In genomic region chr3:54870423-54870822, GRCh38 we compare ENCODE assay signal across 9 cellular contexts. TPM values are rescaled to one million over a fixed set of nuclear protein-coding genes. Genes with fewer than 3 reads are reported as not detected.
A peak's percentile ranks its signal among the peaks of the same experiment; 100 is the strongest.
DNase-seq lines count a peak whose midpoint lies in the region; ATAC-seq and TF ChIP-seq lines count a peak whose summit lies in the region.
"Had no signal": no experiment of that assay in that cellular context is flagged by ENCODE, and none has a peak within 500 bp of the region (broad histone marks: within the 10 kb centered on the region; RNA-seq: fewer than 3 reads in every experiment).

No MANE protein-coding gene starts in this region.

- H3K27me3 Mint-ChIP-seq in T-cell, result no peaks in the 10 kb centered on the region

- H3K4me3 Mint-ChIP-seq in T-cell, result no peak overlapping the region

- intact Hi-C loops in psoas muscle (cut with DNase I), result loop anchor here (5.0 to 10.0 kb wide), 5 partner anchors 62 to 312 kb away; no protein-coding TSS in a partner anchor

- CTCF ChIA-PET in T-cell (lab: Charles Lee), result no interaction called here

- peaks cover 3 to 4% (median 4%) of the 10 kb centered on the region in 3 donors for H3K9me3 Mint-ChIP-seq in T-cell

- no peaks in the 10 kb centered on the region for H3K4me1 ChIP-seq in RWPE2 (ENCODE audit: insufficient read depth, poor library complexity, severe bottlenecking)
- no peaks in the 10 kb centered on the region for H3K4me1 ChIP-seq in foreskin keratinocyte
- no peaks in the 10 kb centered on the region for H3K4me1 ChIP-seq in psoas muscle

- no peak overlapping the region for H3K27ac Mint-ChIP-seq in T-cell

- ATAC-seq in RWPE2 (ENCODE audit: low read depth) (peak; percentile 88), foreskin keratinocyte (peak; percentile 65), psoas muscle (peak; percentile 88 to 96 (median 90)), T-cell (replicated peaks in 1 of 4) (no peak), HG02840 (IDR thresholded peaks at IDR 0.05; ENCODE audit: low FRiP score, unreplicated experiment) (no peak)

- peak; percentile 74 for TF ChIP-seq CTCF in RWPE2 (IDR thresholded peaks at IDR 0.05; ENCODE audit: poor library complexity, severe bottlenecking)
- peak; percentile 75 for TF ChIP-seq CTCF in foreskin keratinocyte (conservative IDR thresholded peaks at IDR 0.05)
- peak; percentile 61 for TF ChIP-seq CTCF in psoas muscle (IDR thresholded peaks at IDR 0.05)

- no peaks in the 10 kb centered on the region for H3K4me1 Mint-ChIP-seq in T-cell

- H3K4me3 ChIP-seq in RWPE2 (ENCODE audit: severe bottlenecking) (no peak overlapping the region), psoas muscle (no peak overlapping the region)
- H3K4me3 ChIP-seq: BLaER1 treated with 17β-estradiol and CSF1 and Interleukin-3, amounts not matched to agents 10 nM and 100 nM had no signal

- DNase-seq in NCI-H2196 (lab: John Stamatoyannopoulos, UW; ENCODE audit: unreplicated experiment), result peak; percentile 10
- no peak for DNase-seq in NCI-H2196 treated with DMSO at 0.1 percent for 48 hours (lab: John Stamatoyannopoulos, UW; ENCODE audit: unreplicated experiment)
- DNase-seq in RWPE2 (ENCODE audit: low spot score), result no peak
- peak; percentile 44 to 79 for DNase-seq in foreskin keratinocyte
- no peak for DNase-seq in psoas muscle
- no peak for DNase-seq in occipital lobe (lab: John Stamatoyannopoulos, UW)
- no peak for DNase-seq in T-cell

- 23 to 35% (median 30%) methylated on average over 7 of the region's 7 CpGs for WGBS in psoas muscle, 3 donors

- no peaks in the 10 kb centered on the region for H3K36me3 Mint-ChIP-seq in T-cell

- H3K27ac ChIP-seq in RWPE2 (ENCODE audit: poor library complexity, severe bottlenecking) (no peak overlapping the region), foreskin keratinocyte (no peak overlapping the region), psoas muscle (no peak overlapping the region)
- H3K27ac ChIP-seq: BLaER1 treated with 17β-estradiol and CSF1 and Interleukin-3, amounts not matched to agents 10 nM and 100 nM had no signal

- POLR2A ChIA-PET in T-cell (lab: Charles Lee), result no interaction called here

- H3K9me3 ChIP-seq in RWPE2 (ENCODE audit: severe bottlenecking) (no peaks in the 10 kb centered on the region), psoas muscle (no peaks in the 10 kb centered on the region)
- H3K9me3 ChIP-seq: BLaER1 treated with 17β-estradiol and CSF1 and Interleukin-3, amounts not matched to agents 10 nM and 100 nM had no signal

- H3K36me3 ChIP-seq in RWPE2 (ENCODE audit: low read depth) (no peaks in the 10 kb centered on the region), psoas muscle (ENCODE audit: insufficient read depth in 1 of 2, low read depth in 1 of 2) (no peaks in the 10 kb centered on the region)
- H3K36me3 ChIP-seq: BLaER1 treated with 17β-estradiol and CSF1 and Interleukin-3, amounts not matched to agents 10 nM and 100 nM had no signal

- H3K27me3 ChIP-seq in RWPE2 (ENCODE audit: insufficient read depth, poor library complexity, severe bottlenecking) (no peaks in the 10 kb centered on the region), foreskin keratinocyte (peaks cover 2% of the 10 kb centered on the region), psoas muscle (ENCODE audit: insufficient read depth in 3 of 3, low read length in 2 of 3) (no peaks in the 10 kb centered on the region)
- H3K27me3 ChIP-seq: BLaER1 treated with 17β-estradiol and CSF1 and Interleukin-3, amounts not matched to agents 10 nM and 100 nM had no signal

RNA-seq across cellular contexts. Expression of gene LRTM1, which starts 57.4 kb away (rescaled TPM):
- not detected in 2 replicates for total RNA-seq in foreskin keratinocyte
- polyA plus RNA-seq in foreskin keratinocyte, result not detected in 2 replicates
- total RNA-seq in psoas muscle, result 1 to 10 TPM in 1 of 4 donors, not detected in 3; 3.1 TPM
- not detected for polyA plus RNA-seq in psoas muscle
- total RNA-seq in occipital lobe, result not detected
- not detected for total RNA-seq in T-cell

Comparison
In these comparisons a context has a peak if more than half of its experiments do, and no peak if none do; other contexts are left out.
1. DNase-seq: peak in NCI-H2196 (single experiment) and foreskin keratinocyte (2 of 2); none in NCI-H2196 treated with DMSO at 0.1 percent for 48 hours (single experiment), RWPE2 (single experiment), psoas muscle (0 of 2), occipital lobe (single experiment) and T-cell (0 of 34).
2. ATAC-seq: peak in RWPE2 (single experiment), foreskin keratinocyte (single experiment) and psoas muscle (4 of 4); none in T-cell (0 of 4) and HG02840 (single experiment).
3. Peak in every context shown above with its lines, with median percentiles within 50 percentile points of each other: CTCF ChIP-seq.